ENCODE assay signal across 30 cellular contexts in the genomic region with DNA sequence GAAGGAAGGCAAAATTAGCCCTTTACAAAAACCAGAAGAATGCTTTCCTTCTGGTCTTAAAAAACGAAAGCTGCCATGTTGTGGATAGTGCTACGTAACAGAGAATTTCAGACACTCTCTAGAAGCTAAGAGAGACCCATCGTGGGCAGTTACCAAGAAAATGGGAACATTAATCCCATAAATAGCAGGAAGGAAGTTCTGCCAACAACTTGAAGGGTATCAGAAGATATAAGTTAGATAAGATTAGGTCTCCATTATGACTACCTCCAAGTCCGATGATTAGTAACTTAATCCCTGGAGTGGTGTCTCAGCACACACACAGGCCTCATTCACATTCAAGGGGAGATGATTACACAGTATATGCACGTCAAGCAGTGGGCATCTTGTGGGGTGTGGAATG.
"Had no signal": no experiment of that assay in that cellular context is flagged by ENCODE, and none has a peak within 500 bp of the region (broad histone marks: within the 10 kb centered on the region; RNA-seq: fewer than 3 reads in every experiment).

No MANE protein-coding gene starts in this region.

- H3K4me3 ChIP-seq: ascending aorta, breast epithelium, cardiac muscle cell, coronary artery, dorsolateral prefrontal cortex had no signal

- H3K4me1 ChIP-seq: ascending aorta, breast epithelium had no signal

- H3K36me3 ChIP-seq: ascending aorta, breast epithelium, cardiac muscle cell had no signal

- H3K27me3 Mint-ChIP-seq: activated CD4-positive, alpha-beta memory T cell treated with anti-CD3 and anti-CD28 coated beads for 36 hours; activated CD4-positive, alpha-beta T cell treated with anti-CD3 and anti-CD28 coated beads for 36 hours; activated CD4-positive, alpha-beta T cell treated with anti-CD3 and anti-CD28 coated beads, Interleukin-2, amount 10 ng/mL, durations not matched to agents 24 days and 14 days; activated naive CD4-positive, alpha-beta T cell treated with anti-CD3 and anti-CD28 coated beads, Interleukin-2, amount 10 ng/mL, durations not matched to agents 7 days and 5 days; activated naive CD8-positive, alpha-beta T cell treated with anti-CD3 and anti-CD28 coated beads, Interleukin-2, amount 10 ng/mL, durations not matched to agents 7 days and 5 days; activated T-cell treated with anti-CD3 and anti-CD28 coated beads, Interleukin-2, amount 50 U/mL, for 24 hours; brain; dendritic cell treated with granulocyte-macrophage colony-stimulating factor and Interleukin-4, amounts not matched to agents 40 ng/mL and 50 ng/mL, for 4 days had no signal

- FAIRE-seq: frontal cortex had no signal

- ATAC-seq: activated CD4-positive, alpha-beta T cell treated with anti-CD3 and anti-CD28 coated beads for 36 hours; activated CD8-positive, alpha-beta T cell treated with anti-CD3 and anti-CD28 coated beads, Interleukin-2, amount 10 ng/mL, durations not matched to agents 7 days and 5 days; activated naive CD4-positive, alpha-beta T cell treated with anti-CD3 and anti-CD28 coated beads, Interleukin-2, amount 50 U/mL, for 72 hours; activated T-cell treated with anti-CD3 and anti-CD28 coated beads, Interleukin-2, amount 50 U/mL, for 72 hours; esophagus mucosa had no signal

- H3K27me3 ChIP-seq: ascending aorta, breast epithelium, cardiac muscle cell, dorsolateral prefrontal cortex had no signal

- H3K36me3 Mint-ChIP-seq: activated CD4-positive, alpha-beta memory T cell treated with anti-CD3 and anti-CD28 coated beads for 36 hours; activated naive CD4-positive, alpha-beta T cell treated with anti-CD3 and anti-CD28 coated beads, Interleukin-2, amount 10 ng/mL, durations not matched to agents 7 days and 5 days; activated naive CD4-positive, alpha-beta T cell treated with anti-CD3 and anti-CD28 coated beads, Interleukin-2, amount 50 U/mL, for 72 hours; activated naive CD8-positive, alpha-beta T cell treated with anti-CD3 and anti-CD28 coated beads, Interleukin-2, amount 10 ng/mL, durations not matched to agents 7 days and 5 days; brain had no signal

- DNase-seq: activated CD4-positive, alpha-beta memory T cell treated with anti-CD3 and anti-CD28 coated beads for 36 hours; activated CD4-positive, alpha-beta T cell treated with anti-CD3 and anti-CD28 coated beads for 36 hours; activated CD4-positive, alpha-beta T cell treated with anti-CD3 and anti-CD28 coated beads, Interleukin-2, amount 10 ng/mL, durations not matched to agents 24 days and 14 days; activated CD4-positive, CD25-positive, alpha-beta regulatory T cell; activated CD4-positive, CD25-positive, alpha-beta regulatory T cell treated with anti-CD3 and anti-CD28 coated beads, Interleukin-2, amount 50 U/mL, for 72 hours; activated CD8-positive, alpha-beta memory T cell treated with anti-CD3 and anti-CD28 coated beads, Interleukin-2, amount 50 U/mL, for 48 hours; activated CD8-positive, alpha-beta T cell treated with anti-CD3 and anti-CD28 coated beads, Interleukin-2, amount 10 ng/mL, durations not matched to agents 7 days and 5 days; activated gamma-delta T cell; activated naive CD4-positive, alpha-beta T cell; activated naive CD4-positive, alpha-beta T cell treated with anti-CD3 and anti-CD28 coated beads, Interleukin-2, amount 10 ng/mL, durations not matched to agents 7 days and 5 days; activated naive CD8-positive, alpha-beta T cell treated with anti-CD3 and anti-CD28 coated beads, Interleukin-2, amount 10 ng/mL, durations not matched to agents 7 days and 5 days; activated T-cell treated with anti-CD3 and anti-CD28 coated beads for 4 hours; activated T-cell treated with anti-CD3 and anti-CD28 coated beads, Interleukin-2, amount 50 U/mL, for 24 hours; activated T-cell treated with anti-CD3 and anti-CD28 coated beads, Interleukin-2, amount 50 U/mL, for 72 hours; central memory CD4-positive, alpha-beta T cell; dorsolateral prefrontal cortex; effector memory CD4-positive, alpha-beta T cell; endodermal cell; foreskin fibroblast; head of caudate nucleus; T-helper 2 cell had no signal

- H3K9me3 Mint-ChIP-seq: activated CD4-positive, alpha-beta memory T cell treated with anti-CD3 and anti-CD28 coated beads for 36 hours; activated CD4-positive, alpha-beta T cell treated with anti-CD3 and anti-CD28 coated beads, Interleukin-2, amount 10 ng/mL, durations not matched to agents 24 days and 14 days; activated naive CD4-positive, alpha-beta T cell treated with anti-CD3 and anti-CD28 coated beads, Interleukin-2, amount 10 ng/mL, durations not matched to agents 7 days and 5 days; activated naive CD8-positive, alpha-beta T cell treated with anti-CD3 and anti-CD28 coated beads, Interleukin-2, amount 10 ng/mL, durations not matched to agents 7 days and 5 days; brain; dendritic cell treated with granulocyte-macrophage colony-stimulating factor and Interleukin-4, amounts not matched to agents 40 ng/mL and 50 ng/mL, for 4 days; endodermal cell had no signal

- H3K27ac ChIP-seq: ascending aorta, breast epithelium, cardiac muscle cell, coronary artery, dorsolateral prefrontal cortex had no signal

- H3K4me3 Mint-ChIP-seq: activated CD4-positive, alpha-beta memory T cell treated with anti-CD3 and anti-CD28 coated beads for 36 hours; activated CD4-positive, alpha-beta T cell treated with anti-CD3 and anti-CD28 coated beads for 36 hours; activated CD4-positive, alpha-beta T cell treated with anti-CD3 and anti-CD28 coated beads, Interleukin-2, amount 10 ng/mL, durations not matched to agents 24 days and 14 days; activated CD8-positive, alpha-beta T cell treated with anti-CD3 and anti-CD28 coated beads, Interleukin-2, amount 10 ng/mL, durations not matched to agents 7 days and 5 days; activated naive CD4-positive, alpha-beta T cell treated with anti-CD3 and anti-CD28 coated beads, Interleukin-2, amount 10 ng/mL, durations not matched to agents 7 days and 5 days; activated naive CD8-positive, alpha-beta T cell treated with anti-CD3 and anti-CD28 coated beads, Interleukin-2, amount 10 ng/mL, durations not matched to agents 7 days and 5 days; activated T-cell treated with anti-CD3 and anti-CD28 coated beads, Interleukin-2, amount 50 U/mL, for 24 hours; activated T-cell treated with anti-CD3 and anti-CD28 coated beads, Interleukin-2, amount 50 U/mL, for 72 hours; brain; dendritic cell treated with granulocyte-macrophage colony-stimulating factor and Interleukin-4, amounts not matched to agents 40 ng/mL and 50 ng/mL, for 4 days; endodermal cell had no signal

- H3K4me1 Mint-ChIP-seq: activated CD4-positive, alpha-beta T cell treated with anti-CD3 and anti-CD28 coated beads for 36 hours; activated CD4-positive, alpha-beta T cell treated with anti-CD3 and anti-CD28 coated beads, Interleukin-2, amount 10 ng/mL, durations not matched to agents 24 days and 14 days; activated naive CD4-positive, alpha-beta T cell treated with anti-CD3 and anti-CD28 coated beads, Interleukin-2, amount 10 ng/mL, durations not matched to agents 7 days and 5 days; activated naive CD8-positive, alpha-beta T cell treated with anti-CD3 and anti-CD28 coated beads, Interleukin-2, amount 10 ng/mL, durations not matched to agents 7 days and 5 days; brain had no signal

- H3K27ac Mint-ChIP-seq: activated CD4-positive, alpha-beta memory T cell treated with anti-CD3 and anti-CD28 coated beads for 36 hours; activated CD4-positive, alpha-beta T cell treated with anti-CD3 and anti-CD28 coated beads for 36 hours; activated CD4-positive, alpha-beta T cell treated with anti-CD3 and anti-CD28 coated beads, Interleukin-2, amount 10 ng/mL, durations not matched to agents 24 days and 14 days; activated CD8-positive, alpha-beta T cell treated with anti-CD3 and anti-CD28 coated beads, Interleukin-2, amount 10 ng/mL, durations not matched to agents 7 days and 5 days; activated naive CD4-positive, alpha-beta T cell treated with anti-CD3 and anti-CD28 coated beads, Interleukin-2, amount 10 ng/mL, durations not matched to agents 7 days and 5 days; activated naive CD4-positive, alpha-beta T cell treated with anti-CD3 and anti-CD28 coated beads, Interleukin-2, amount 50 U/mL, for 72 hours; activated naive CD8-positive, alpha-beta T cell treated with anti-CD3 and anti-CD28 coated beads, Interleukin-2, amount 10 ng/mL, durations not matched to agents 7 days and 5 days; activated T-cell treated with anti-CD3 and anti-CD28 coated beads, Interleukin-2, amount 50 U/mL, for 24 hours; activated T-cell treated with anti-CD3 and anti-CD28 coated beads, Interleukin-2, amount 50 U/mL, for 72 hours; brain; dendritic cell treated with granulocyte-macrophage colony-stimulating factor and Interleukin-4, amounts not matched to agents 40 ng/mL and 50 ng/mL, for 4 days; endodermal cell had no signal

- H3K9me3 ChIP-seq: ascending aorta, breast epithelium had no signal
